In the genomic region with DNA sequence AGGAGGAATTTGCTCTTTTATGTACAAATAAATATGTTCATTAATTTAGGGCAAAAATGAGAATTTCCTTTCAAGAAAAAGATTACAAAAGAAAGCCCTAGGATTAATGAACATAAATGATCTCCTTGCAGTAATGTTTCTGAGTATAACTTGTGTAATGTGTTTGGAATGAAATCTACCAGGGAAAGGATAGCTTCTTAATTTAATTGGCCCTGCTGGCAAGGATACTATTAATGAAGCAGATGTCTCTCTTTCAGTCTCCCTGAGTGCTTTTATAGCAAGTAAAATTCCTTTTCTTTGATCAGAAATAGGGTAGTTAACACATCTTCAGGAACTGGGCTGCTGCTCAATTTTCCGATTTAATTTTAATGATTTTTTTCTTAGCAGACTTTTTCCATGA, we compare ENCODE assay signal across 25 cellular contexts.
A peak's percentile ranks its signal among the peaks of the same experiment; 100 is the strongest.
DNase-seq lines count a peak whose midpoint lies in the region; TF ChIP-seq lines count a peak whose summit lies in the region.
"Had no signal": no experiment of that assay in that cellular context is flagged by ENCODE, and none has a peak within 500 bp of the region (broad histone marks: within the 10 kb centered on the region; RNA-seq: fewer than 3 reads in every experiment).

No MANE protein-coding gene starts in this region.

- intact Hi-C loops in uterus (cut with DNase I; ENCODE audit: low total_unique reads) = no loop called here
- intact Hi-C loops in activated CD4-positive, alpha-beta T cell treated with anti-CD3 and anti-CD28 coated beads, Interleukin-2, amount 10 ng/mL, durations not matched to agents 24 days and 14 days (cut with micrococcal nuclease) = no loop called here

- H3K4me3 ChIP-seq in GM23248 (no peak overlapping the region), neural progenitor cell (no peak overlapping the region), uterus (no peak overlapping the region)
- H3K4me3 ChIP-seq: coronary artery, gastrocnemius medialis, skin epidermis had no signal

- TF ChIP-seq POLR2A in uterus (IDR thresholded peaks at IDR 0.05) = no peak

- H3K4me1 ChIP-seq in GM23248 (ENCODE audit: insufficient read depth) = peaks cover 15% of the 10 kb centered on the region
- H3K4me1 ChIP-seq in neural progenitor cell = no peaks in the 10 kb centered on the region
- H3K4me1 ChIP-seq in uterus = no peaks in the 10 kb centered on the region
- H3K4me1 ChIP-seq: gastrocnemius medialis had no signal

- peaks cover 8% of the 10 kb centered on the region for H3K4me1 Mint-ChIP-seq in neural progenitor cell
- H3K4me1 Mint-ChIP-seq in activated CD4-positive, alpha-beta T cell treated with anti-CD3 and anti-CD28 coated beads, Interleukin-2, amount 10 ng/mL, durations not matched to agents 24 days and 14 days = no peaks in the 10 kb centered on the region
- H3K4me1 Mint-ChIP-seq: CD4-positive, alpha-beta memory T cell; immature natural killer cell; memory B cell; stimulated activated naive CD8-positive, alpha-beta T cell treated with anti-CD3 and anti-CD28 coated beads, Interleukin-15, amount 100 ng/mL, for 72 hours had no signal

- no peaks in the 10 kb centered on the region for H3K36me3 Mint-ChIP-seq in neural progenitor cell
- H3K36me3 Mint-ChIP-seq in activated CD4-positive, alpha-beta T cell treated with anti-CD3 and anti-CD28 coated beads, Interleukin-2, amount 10 ng/mL, durations not matched to agents 24 days and 14 days (ENCODE audit: low read depth) = no peaks in the 10 kb centered on the region
- H3K36me3 Mint-ChIP-seq: activated CD4-positive, alpha-beta memory T cell treated with anti-CD3 and anti-CD28 coated beads for 36 hours; CD4-positive, alpha-beta memory T cell; immature natural killer cell; memory B cell had no signal

- H3K9me3 ChIP-seq in GM23248 (ENCODE audit: low read depth) (no peaks in the 10 kb centered on the region), neural progenitor cell (ENCODE audit: low read depth) (no peaks in the 10 kb centered on the region), uterus (no peaks in the 10 kb centered on the region)
- H3K9me3 ChIP-seq: gastrocnemius medialis had no signal

- no peak overlapping the region for H3K27ac Mint-ChIP-seq in neural progenitor cell
- H3K27ac Mint-ChIP-seq in activated CD4-positive, alpha-beta T cell treated with anti-CD3 and anti-CD28 coated beads, Interleukin-2, amount 10 ng/mL, durations not matched to agents 24 days and 14 days = no peak overlapping the region
- H3K27ac Mint-ChIP-seq: activated CD4-positive, alpha-beta memory T cell treated with anti-CD3 and anti-CD28 coated beads for 36 hours; CD4-positive, alpha-beta memory T cell; immature natural killer cell; memory B cell; stimulated activated naive CD8-positive, alpha-beta T cell treated with anti-CD3 and anti-CD28 coated beads, Interleukin-15, amount 100 ng/mL, for 72 hours; type B pancreatic cell had no signal

- H2AFZ ChIP-seq in GM23248 (no peak overlapping the region), neural progenitor cell (replicated peaks) (peak overlapping the region; percentile 40)

- H3K9me2 ChIP-seq in GM23248 (ENCODE audit: insufficient read depth) = no peaks in the 10 kb centered on the region

- no peak for TF ChIP-seq CTCF in neural progenitor cell (IDR thresholded peaks at IDR 0.05)
- no peak for TF ChIP-seq CTCF in uterus (IDR thresholded peaks at IDR 0.05)

- H3K27me3 ChIP-seq in GM23248 (replicated peaks; ENCODE audit: insufficient read depth) (no peaks in the 10 kb centered on the region), neural progenitor cell (no peaks in the 10 kb centered on the region), uterus (no peaks in the 10 kb centered on the region)
- H3K27me3 ChIP-seq: gastrocnemius medialis had no signal

- H3K4me3 Mint-ChIP-seq in neural progenitor cell = no peak overlapping the region
- H3K4me3 Mint-ChIP-seq in activated CD4-positive, alpha-beta T cell treated with anti-CD3 and anti-CD28 coated beads, Interleukin-2, amount 10 ng/mL, durations not matched to agents 24 days and 14 days = no peak overlapping the region
- H3K4me3 Mint-ChIP-seq: activated CD4-positive, alpha-beta memory T cell treated with anti-CD3 and anti-CD28 coated beads for 36 hours; CD4-positive, alpha-beta memory T cell; immature natural killer cell; memory B cell; stimulated activated naive CD8-positive, alpha-beta T cell treated with anti-CD3 and anti-CD28 coated beads, Interleukin-15, amount 100 ng/mL, for 72 hours; type B pancreatic cell had no signal

- H3K27me3 Mint-ChIP-seq in neural progenitor cell (ENCODE audit: insufficient read depth, low read depth) = peaks cover 2% of the 10 kb centered on the region
- H3K27me3 Mint-ChIP-seq in activated CD4-positive, alpha-beta T cell treated with anti-CD3 and anti-CD28 coated beads, Interleukin-2, amount 10 ng/mL, durations not matched to agents 24 days and 14 days = no peaks in the 10 kb centered on the region
- H3K27me3 Mint-ChIP-seq: activated CD4-positive, alpha-beta memory T cell treated with anti-CD3 and anti-CD28 coated beads for 36 hours; CD4-positive, alpha-beta memory T cell; memory B cell had no signal

- H3K36me3 ChIP-seq in GM23248 (ENCODE audit: low read depth) (no peaks in the 10 kb centered on the region), neural progenitor cell (no peaks in the 10 kb centered on the region), uterus (no peaks in the 10 kb centered on the region)
- H3K36me3 ChIP-seq: gastrocnemius medialis had no signal

- DNase-seq in GM23248 = peak; percentile 13
- DNase-seq in SK-N-DZ (ENCODE audit: low spot score) = peak; percentile 23
- no peak for DNase-seq in neural progenitor cell (ENCODE audit: low spot score)
- DNase-seq in uterus = no peak
- DNase-seq in activated CD4-positive, alpha-beta T cell treated with anti-CD3 and anti-CD28 coated beads, Interleukin-2, amount 10 ng/mL, durations not matched to agents 24 days and 14 days = no peak
- DNase-seq in DMS53 treated with DMSO at 0.1 percent for 48 hours (lab: John Stamatoyannopoulos, UW; ENCODE audit: unreplicated experiment) = no peak
- DNase-seq in cerebellar nuclear complex (lab: John Stamatoyannopoulos, UW) = no peak
- DNase-seq: activated CD4-positive, alpha-beta memory T cell treated with anti-CD3 and anti-CD28 coated beads for 36 hours; activated CD8-positive, alpha-beta memory T cell treated with anti-CD3 and anti-CD28 coated beads, Interleukin-2, amount 50 U/mL, for 4 hours; activated naive CD4-positive, alpha-beta T cell treated with anti-CD3 and anti-CD28 coated beads, Interleukin-2, amount 50 U/mL, for 16 hours; AML-193; CD4-positive, alpha-beta memory T cell; gastrocnemius medialis; hippocampal formation; immature natural killer cell; MV-4-11; NCI-H526 treated with DMSO at 0.1 percent for 48 hours; nucleus accumbens; SIG-M5; stimulated activated naive CD8-positive, alpha-beta T cell treated with anti-CD3 and anti-CD28 coated beads, Interleukin-15, amount 100 ng/mL, for 72 hours; T-helper 1 cell had no signal

- H4K20me1 ChIP-seq in GM23248 (ENCODE audit: insufficient read depth) (no peaks in the 10 kb centered on the region), neural progenitor cell (ENCODE audit: low read depth) (no peaks in the 10 kb centered on the region)

- peaks cover 10% of the 10 kb centered on the region for H3F3A ChIP-seq in GM23248 (ENCODE audit: insufficient read depth)
- H3F3A ChIP-seq in neural progenitor cell (ENCODE audit: low read depth) = no peaks in the 10 kb centered on the region

- H3K4me2 ChIP-seq in GM23248 (ENCODE audit: unreplicated experiment) (peak overlapping the region; percentile 46), neural progenitor cell (no peak overlapping the region)

- in situ Hi-C loops in GM23248 (cut with MboI) = no loop called here

- WGBS in GM23248 (ENCODE audit: low coverage in 1 of 2, low lambda C conversion rate in 2 of 2, missing lambda C conversion rate in 2 of 2), 2 experiments = 7 to 15% methylated on average over 1 of the region's 1 CpG

- H3K9me3 Mint-ChIP-seq in neural progenitor cell = peaks cover 2% of the 10 kb centered on the region
- H3K9me3 Mint-ChIP-seq in activated CD4-positive, alpha-beta T cell treated with anti-CD3 and anti-CD28 coated beads, Interleukin-2, amount 10 ng/mL, durations not matched to agents 24 days and 14 days = peaks cover 4% of the 10 kb centered on the region

- H3K79me2 ChIP-seq in GM23248 (ENCODE audit: insufficient read depth) (no peaks in the 10 kb centered on the region), neural progenitor cell (ENCODE audit: low read depth) (no peaks in the 10 kb centered on the region)

- H3K27ac ChIP-seq in GM23248 (no peak overlapping the region), neural progenitor cell (no peak overlapping the region), uterus (peak overlapping the region; percentile 35 to 57)
- H3K27ac ChIP-seq: gastrocnemius medialis, skin epidermis had no signal

- no peak overlapping the region for H3K9ac ChIP-seq in GM23248
- H3K9ac ChIP-seq in neural progenitor cell = no peak overlapping the region

Comparison
In these comparisons a context has a peak if more than half of its experiments do, and no peak if none do; other contexts are left out.
1. DNase-seq: peak in GM23248 (single experiment) and SK-N-DZ (single experiment); none in neural progenitor cell (single experiment), uterus (0 of 2), activated CD4-positive, alpha-beta T cell treated with anti-CD3 and anti-CD28 coated beads, Interleukin-2, amount 10 ng/mL, durations not matched to agents 24 days and 14 days (single experiment), DMS53 treated with DMSO at 0.1 percent for 48 hours (single experiment) and cerebellar nuclear complex (0 of 2).
2. H3K27ac ChIP-seq: peak in uterus (2 of 2); none in GM23248 (single experiment) and neural progenitor cell (single experiment).